In the genomic region with DNA sequence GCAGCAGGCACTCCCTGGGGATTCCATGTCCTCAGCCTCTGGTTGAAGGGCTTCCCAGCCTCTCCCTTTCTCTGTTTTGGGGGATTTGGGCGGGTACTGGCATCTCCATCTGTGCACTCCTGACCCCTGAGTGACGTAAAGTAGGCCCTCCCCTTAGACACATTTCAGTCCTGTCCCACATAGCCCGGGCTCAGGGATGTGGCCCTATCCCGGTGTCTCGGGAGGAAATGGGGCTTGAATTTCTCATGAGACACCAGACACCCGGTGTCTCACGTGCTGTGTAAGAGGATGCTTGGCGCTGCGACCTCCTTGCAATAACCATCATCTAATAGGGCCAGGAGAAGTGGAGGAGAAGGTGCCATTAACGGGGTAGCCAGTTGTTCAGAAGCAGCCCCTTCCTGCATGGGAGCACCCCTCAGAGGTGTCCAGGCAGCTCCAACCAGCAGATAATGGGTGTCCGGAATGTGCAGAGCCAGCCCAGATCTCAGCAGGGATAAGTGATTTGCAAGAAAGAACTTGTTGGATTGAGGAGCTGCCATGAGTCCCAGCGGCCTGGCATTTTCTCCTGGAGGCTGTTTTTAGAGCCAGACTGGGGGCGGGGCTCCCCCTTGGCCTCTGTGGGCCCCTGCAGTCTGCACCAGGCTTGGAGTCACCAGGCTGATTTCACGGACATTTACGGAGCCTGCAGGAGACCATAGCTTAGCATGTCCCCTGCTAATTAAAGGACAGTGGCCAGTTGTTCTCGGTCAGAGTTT, we compare ENCODE assay signal across 19 cellular contexts.
A peak's percentile ranks its signal among the peaks of the same experiment; 100 is the strongest.
DNase-seq lines count a peak whose midpoint lies in the region; ATAC-seq lines count a peak whose summit lies in the region.
"Had no signal": no experiment of that assay in that cellular context is flagged by ENCODE, and none has a peak within 500 bp of the region (broad histone marks: within the 10 kb centered on the region; RNA-seq: fewer than 3 reads in every experiment).

No MANE protein-coding gene starts in this region.

- H3K27ac Mint-ChIP-seq in activated naive CD4-positive, alpha-beta T cell treated with anti-CD3 and anti-CD28 coated beads, Interleukin-2, amount 50 U/mL, for 72 hours, result no peak overlapping the region
- H3K27ac Mint-ChIP-seq: activated CD4-positive, alpha-beta memory T cell treated with anti-CD3 and anti-CD28 coated beads for 36 hours; activated naive CD8-positive, alpha-beta T cell; activated T-cell treated with anti-CD3 and anti-CD28 coated beads, Interleukin-2, amount 50 U/mL, for 24 hours; progenitor cell of endocrine pancreas had no signal

- H3K18ac ChIP-seq in trophoblast cell (ENCODE audit: low read length), result no peak overlapping the region

- H3K4me3 ChIP-seq in ectodermal cell (ENCODE audit: insufficient read depth, low read depth, low read length) (no peak overlapping the region), trophoblast cell (ENCODE audit: low read depth, low read length) (no peak overlapping the region)
- H3K4me3 ChIP-seq: left ventricle myocardium inferior, Peyer's patch, suprapubic skin had no signal

- no peaks in the 10 kb centered on the region for H3K79me2 ChIP-seq in trophoblast cell (ENCODE audit: control insufficient read depth, insufficient read depth, low read length, poor library complexity)

- no peaks in the 10 kb centered on the region for H3K36me3 Mint-ChIP-seq in activated naive CD4-positive, alpha-beta T cell treated with anti-CD3 and anti-CD28 coated beads, Interleukin-2, amount 50 U/mL, for 72 hours
- H3K36me3 Mint-ChIP-seq: activated CD4-positive, alpha-beta memory T cell treated with anti-CD3 and anti-CD28 coated beads for 36 hours; activated naive CD8-positive, alpha-beta T cell had no signal

- H2AK5ac ChIP-seq in trophoblast cell (ENCODE audit: low read length), result no peak overlapping the region

- peaks cover 3% of the 10 kb centered on the region for H3K79me1 ChIP-seq in trophoblast cell (ENCODE audit: low read length)

- no peaks in the 10 kb centered on the region for H3K36me3 ChIP-seq in ectodermal cell (ENCODE audit: control insufficient read depth, insufficient read depth, low read length)
- no peaks in the 10 kb centered on the region for H3K36me3 ChIP-seq in trophoblast cell (ENCODE audit: control insufficient read depth in 1 of 2, insufficient read depth in 2 of 2, low read length in 2 of 2)
- H3K36me3 ChIP-seq: left ventricle myocardium inferior, Peyer's patch, suprapubic skin had no signal

- H2BK12ac ChIP-seq in trophoblast cell (ENCODE audit: low read length), result no peak overlapping the region

- H2AFZ ChIP-seq in trophoblast cell (ENCODE audit: insufficient read depth, low read length, poor library complexity), result no peak overlapping the region

- peak; percentile 14 for DNase-seq in G401 (ENCODE audit: low spot score)
- peak; percentile 46 for DNase-seq in NCI-H2227 (lab: John Stamatoyannopoulos, UW; ENCODE audit: unreplicated experiment)
- no peak for DNase-seq in trophoblast cell
- no peak for DNase-seq in activated naive CD4-positive, alpha-beta T cell treated with anti-CD3 and anti-CD28 coated beads, Interleukin-2, amount 50 U/mL, for 72 hours (ENCODE audit: low spot score in 2 of 2)
- DNase-seq: activated CD4-positive, alpha-beta memory T cell treated with anti-CD3 and anti-CD28 coated beads for 36 hours; activated T-cell treated with anti-CD3 and anti-CD28 coated beads, Interleukin-2, amount 50 U/mL, for 24 hours; Calu3; dermis blood vessel endothelial cell; left ventricle myocardium inferior; NCI-H1105 treated with DMSO at 0.1 percent for 48 hours; NCI-H526; Peyer's patch had no signal

- H3K23ac ChIP-seq in trophoblast cell (ENCODE audit: low read length), result no peak overlapping the region

- no peak overlapping the region for H2BK5ac ChIP-seq in trophoblast cell (ENCODE audit: low read depth, low read length, poor library complexity)

- peaks cover 26% of the 10 kb centered on the region for H3K4me1 ChIP-seq in ectodermal cell (ENCODE audit: control insufficient read depth, insufficient read depth, low read length)
- H3K4me1 ChIP-seq in trophoblast cell (ENCODE audit: control insufficient read depth in 1 of 2, insufficient read depth in 2 of 2, low read length in 2 of 2), result peaks cover 27 to 31% of the 10 kb centered on the region in 2 experiments
- H3K4me1 ChIP-seq: left ventricle myocardium inferior, Peyer's patch had no signal

- no peak overlapping the region for H3K4ac ChIP-seq in trophoblast cell (ENCODE audit: low read depth, low read length)

- no peaks in the 10 kb centered on the region for H3K9me3 Mint-ChIP-seq in activated naive CD4-positive, alpha-beta T cell treated with anti-CD3 and anti-CD28 coated beads, Interleukin-2, amount 50 U/mL, for 72 hours
- H3K9me3 Mint-ChIP-seq: activated CD4-positive, alpha-beta memory T cell treated with anti-CD3 and anti-CD28 coated beads for 36 hours; activated T-cell treated with anti-CD3 and anti-CD28 coated beads, Interleukin-2, amount 50 U/mL, for 24 hours had no signal

- H4K8ac ChIP-seq in trophoblast cell (ENCODE audit: low read depth, low read length), result no peak overlapping the region

- in situ Hi-C loops in G401 (cut with HindIII; ENCODE audit: low sequenced_read_pairs), result no loop called here

- no peak overlapping the region for H3K9ac ChIP-seq in trophoblast cell (ENCODE audit: low read length)

- H3K14ac ChIP-seq in trophoblast cell (ENCODE audit: low read length), result no peak overlapping the region

- H3K4me2 ChIP-seq in trophoblast cell (ENCODE audit: low read length), result no peak overlapping the region

- H4K91ac ChIP-seq in trophoblast cell (ENCODE audit: low read depth, low read length), result peak overlapping the region; percentile 40

- H4K12ac ChIP-seq in trophoblast cell (ENCODE audit: low read depth, low read length), result no peak overlapping the region

- H3K27ac ChIP-seq in ectodermal cell (ENCODE audit: insufficient read depth, low read depth, low read length, poor library complexity, severe bottlenecking) (peak overlapping the region; percentile 68), trophoblast cell (ENCODE audit: low read depth, low read length) (no peak overlapping the region)
- H3K27ac ChIP-seq: left ventricle myocardium inferior, Peyer's patch, suprapubic skin had no signal

- H2BK120ac ChIP-seq in trophoblast cell (ENCODE audit: insufficient read depth, low read length, poor library complexity), result no peak overlapping the region

- peaks cover 66% of the 10 kb centered on the region for H3K27me3 ChIP-seq in ectodermal cell (ENCODE audit: control insufficient read depth, insufficient read depth, low read length, poor library complexity, severe bottlenecking)
- no peaks in the 10 kb centered on the region for H3K27me3 ChIP-seq in trophoblast cell (ENCODE audit: insufficient read depth, low read length)
- H3K27me3 ChIP-seq: Peyer's patch had no signal

- H3K9me3 ChIP-seq in ectodermal cell (ENCODE audit: control insufficient read depth, low read length), result no peaks in the 10 kb centered on the region
- peaks cover 10% of the 10 kb centered on the region for H3K9me3 ChIP-seq in trophoblast cell (ENCODE audit: insufficient read depth, low read depth, low read length)
- H3K9me3 ChIP-seq: left ventricle myocardium inferior, Peyer's patch, suprapubic skin had no signal

- ATAC-seq in activated naive CD4-positive, alpha-beta T cell treated with anti-CD3 and anti-CD28 coated beads, Interleukin-2, amount 50 U/mL, for 72 hours, result no peak
- ATAC-seq in GM21528 (IDR thresholded peaks at IDR 0.05; ENCODE audit: low FRiP score, unreplicated experiment) (no peak), HG03378 (IDR thresholded peaks at IDR 0.05; ENCODE audit: unreplicated experiment) (no peak)
- ATAC-seq: esophagus mucosa had no signal

- 59 to 61% methylated on average over 16 of the region's 16 CpGs for WGBS in ectodermal cell, 2 experiments
- no CpG with 5 or more reads among the region's 16 CpGs for WGBS in trophoblast cell (ENCODE audit: extremely low coverage, insufficient coverage, insufficient read length)

Comparison
In these comparisons a context has a peak if more than half of its experiments do, and no peak if none do; other contexts are left out.
1. DNase-seq: peak in G401 (single experiment) and NCI-H2227 (single experiment); none in trophoblast cell (0 of 2) and activated naive CD4-positive, alpha-beta T cell treated with anti-CD3 and anti-CD28 coated beads, Interleukin-2, amount 50 U/mL, for 72 hours (0 of 2).